In genomic region chr17:40112718-40113109, GRCh38 we compare ENCODE assay signal across 8 cellular contexts. TPM values are rescaled to one million over a fixed set of nuclear protein-coding genes. Genes with fewer than 3 reads are reported as not detected.
DNase-seq lines count a peak whose midpoint lies in the region; ATAC-seq, FAIRE-seq and TF ChIP-seq lines count a peak whose summit lies in the region.

No MANE protein-coding gene starts in this region.

- H3K4me2 ChIP-seq in K562 (ENCODE audit: insufficient read depth, low read length) = peak overlapping the region; percentile 84; the same call in 1 of the 2 replicates

- H4K20me1 ChIP-seq in K562 (replicated peaks; ENCODE audit: control insufficient read depth, insufficient read depth, low read length) = no peaks in the 10 kb centered on the region

- H3K36me3 ChIP-seq in K562 (ENCODE audit: control insufficient read depth, insufficient read depth, low read length) = no peaks in the 10 kb centered on the region
- H3K36me3 ChIP-seq in lower lobe of right lung = no peaks in the 10 kb centered on the region

- H3K4me3 ChIP-seq in K562 (no peak overlapping the region), lower lobe of right lung (peak overlapping the region; percentile 61)

- peak overlapping the region in 1 of 2 experiments; percentile 85; a peak in 2 of 4 replicates for H3K9ac ChIP-seq in K562 (ENCODE audit: insufficient read depth in 1 of 2, low read depth in 2 of 2, low read length in 2 of 2)

- H3K27me3 ChIP-seq in K562 (ENCODE audit: control insufficient read depth in 2 of 2, insufficient read depth in 2 of 2, low read length in 2 of 2) (no peaks in the 10 kb centered on the region), lower lobe of right lung (ENCODE audit: low read depth) (no peaks in the 10 kb centered on the region)

- POLR2A ChIA-PET in K562 (lab: Yijun Ruan, JAX) = interaction anchor here (0.6 to 8.0 kb wide), 15 partner anchors 10 to 233 kb away, joined by 3 to 66 read pairs (median 3); partner anchors contain the start of genes CASC3, CSF3, MSL1 and NR1D1

- no peaks in the 10 kb centered on the region for H3K9me1 ChIP-seq in K562 (ENCODE audit: control insufficient read depth, insufficient read depth, low read length)

- peaks cover 53 to 76% of the 10 kb centered on the region in 2 experiments for H3K4me1 ChIP-seq in K562 (replicated peaks in 1 of 2; ENCODE audit: control insufficient read depth in 2 of 2, insufficient read depth in 2 of 2, low read length in 2 of 2)
- H3K4me1 ChIP-seq in lower lobe of right lung = peaks cover 64% of the 10 kb centered on the region

- H3K9me3 ChIP-seq in K562 (replicated peaks; ENCODE audit: control insufficient read depth, insufficient read depth, low read depth, low read length) (no peaks in the 10 kb centered on the region), lower lobe of right lung (no peaks in the 10 kb centered on the region)

- no peak for TF ChIP-seq EP300 in K562 (IDR thresholded peaks at IDR 0.05; ENCODE audit: low read length)

- DNase-seq in NCI-H1694 (lab: John Stamatoyannopoulos, UW) = peak; percentile 64
- DNase-seq in NCI-H1694 treated with DMSO at 0.1 percent for 48 hours (lab: John Stamatoyannopoulos, UW) = no peak
- no peak for DNase-seq in K562 (ENCODE audit: extremely low read depth in 1 of 4, low spot score in 3 of 4)
- no peak for DNase-seq in lower lobe of right lung
- no peak for DNase-seq in inferior parietal cortex (ENCODE audit: extremely low spot score)

- WGBS in K562 (ENCODE audit: insufficient coverage, low coverage, missing lambda C conversion rate) = 81% methylated on average over 4 of the region's 4 CpGs

- TF ChIP-seq RAD21 in K562 (CRISPR knock-in tag; conservative IDR thresholded peaks at IDR 0.05 in 1 of 2, IDR thresholded peaks at IDR 0.05 in 1 of 2) = no peak

- no peak for TF ChIP-seq POLR2A in K562 (conservative IDR thresholded peaks at IDR 0.05)

- BruUV-seq in K562 (replicated peaks; lab: Mats Ljungman, UMichigan) = no TSS peak

- in situ Hi-C loops in K562 (cut with MboI) = loop anchor here (5.0 kb wide), 1 partner anchor 180 kb away; no protein-coding TSS in a partner anchor

- peak overlapping the region; percentile 90 for H2AFZ ChIP-seq in K562 (ENCODE audit: low read depth, low read length)

- H3K79me2 ChIP-seq in K562 (ENCODE audit: control insufficient read depth, insufficient read depth, low read length) = no peaks in the 10 kb centered on the region

- H3K27ac ChIP-seq in K562 (ENCODE audit: extremely low read depth, low read depth, low read length) (peak overlapping the region; percentile 90), lower lobe of right lung (peak overlapping the region; percentile 90), temporal lobe (ENCODE audit: low read depth, low read length) (peak overlapping the region; percentile 87)

- intact Hi-C loops in K562 (cut with micrococcal nuclease) (loop anchor here (1.0 to 5.0 kb wide), 4 partner anchors 56 to 245 kb away; partner anchors contain the start of gene CDC6), lower lobe of right lung (cut with DNase I) (no loop called here)

- TF ChIP-seq CTCF in K562 (IDR thresholded peaks at IDR 0.05 in 2 of 3, conservative IDR thresholded peaks at IDR 0.05 in 1 of 3; ENCODE audit: insufficient read depth in 2 of 3, low read depth in 1 of 3, low read length in 3 of 3) (no peak), lower lobe of right lung (IDR thresholded peaks at IDR 0.05) (no peak)

- FAIRE-seq in K562 (lab: Jason Lieb, UNC) = no peak

- ATAC-seq in K562 (no peak), lower lobe of right lung (no peak), GM18873 (IDR thresholded peaks at IDR 0.05; ENCODE audit: low FRiP score, unreplicated experiment) (no peak), HG03565 (IDR thresholded peaks at IDR 0.05; ENCODE audit: unreplicated experiment) (no peak)

- CTCF ChIA-PET in K562 (lab: Yijun Ruan, JAX; ENCODE audit: low intra/inter-chr PET ratio) = interaction anchor here (1.2 to 3.2 kb wide), 5 partner anchors 56 to 421 kb away, joined by 4 to 15 read pairs (median 11); partner anchors contain the start of gene CSF3

RNA-seq across cellular contexts. Expression of gene MSL1, which starts 9.1 kb away (rescaled TPM):
- total RNA-seq in K562 (2011; cell fraction: chromatin; rRNA removed; ENCODE audit: low replicate concordance) = 152 and 243 TPM in 2 replicates
- 80.5 and 93.3 TPM in 2 replicates for total RNA-seq in K562 (2011; cell fraction: nucleolus; rRNA removed)
- 126 and 148 TPM in 2 replicates for total RNA-seq in K562 (2011; cell fraction: nucleoplasm; rRNA removed)
- 51.7 and 52.4 TPM in 2 replicates for total RNA-seq in K562 (2014; rRNA removed)
- 61.9 and 64.9 TPM in 2 replicates for total RNA-seq in K562 (2014; rRNA removed; fragmentation: Illumina TruSeq; extraction: Trizol)
- total RNA-seq in K562 (2015; rRNA removed; fragmentation: Illumina TruSeq; extraction: Trizol) = 77.8 and 91.8 TPM in 2 replicates
- total RNA-seq in K562 (2021) = 48.6 and 61.8 TPM in 2 replicates
- polyA plus RNA-seq in K562 (2011; rRNA removed) = 48.0 and 66.7 TPM in 2 replicates
- polyA plus RNA-seq in K562 (2011; cell fraction: cytosol; rRNA removed) = 15.6 and 17.6 TPM in 2 replicates
- 122 and 128 TPM in 2 replicates for polyA plus RNA-seq in K562 (2011; cell fraction: nucleus; rRNA removed)
- polyA plus RNA-seq in K562 (2012) = 40.1 and 52.3 TPM in 2 replicates
- polyA plus RNA-seq in K562 (2014; fragmentation: Illumina TruSeq; extraction: Trizol) = 99.3 and 120 TPM in 2 replicates
- 10 to 100 TPM; 13.8 to 13.9 TPM for polyA plus RNA-seq in K562 (2014; fragmentation: Nextera tagmentation; extraction: Ambion mirVana)
- 62.8 and 74.1 TPM in 2 replicates for polyA plus RNA-seq in K562 (2014; rRNA removed)
- 56.6 and 69.1 TPM in 2 replicates for polyA minus RNA-seq in K562 (2011; rRNA and poly(A)+ RNA removed)
- 16.1 and 30.2 TPM in 2 replicates for polyA minus RNA-seq in K562 (2011; cell fraction: cytosol; rRNA and poly(A)+ RNA removed)
- 40.7 and 50.6 TPM in 2 replicates for polyA minus RNA-seq in K562 (2011; cell fraction: nucleus; rRNA and poly(A)+ RNA removed)
- total RNA-seq in lower lobe of right lung = 97.7 TPM
- total RNA-seq in temporal lobe = 81.9 TPM

RNA-seq across cellular contexts. Expression of gene NR1D1, which starts 12.3 kb away (rescaled TPM):
- total RNA-seq in K562 (2011; cell fraction: chromatin; rRNA removed; ENCODE audit: low replicate concordance) = 2.3 and 7.8 TPM in 2 replicates
- total RNA-seq in K562 (2011; cell fraction: nucleolus; rRNA removed) = 3.6 and 4.0 TPM in 2 replicates
- 3.1 and 3.2 TPM in 2 replicates for total RNA-seq in K562 (2011; cell fraction: nucleoplasm; rRNA removed)
- total RNA-seq in K562 (2014; rRNA removed) (0.78 and 1.00 TPM in 2 replicates), K562 (2014; rRNA removed; fragmentation: Illumina TruSeq; extraction: Trizol) (0.32 and 0.47 TPM in 2 replicates), K562 (2015; rRNA removed; fragmentation: Illumina TruSeq; extraction: Trizol) (0.65 and 1.2 TPM in 2 replicates), K562 (2021) (6.6 and 7.7 TPM in 2 replicates), lower lobe of right lung (20.1 TPM), temporal lobe (0.25 TPM)
- polyA plus RNA-seq in K562 (2011; rRNA removed) (0.25 and 0.41 TPM in 2 replicates), K562 (2014; fragmentation: Illumina TruSeq; extraction: Trizol) (4.7 and 6.9 TPM in 2 replicates), K562 (2014; fragmentation: Nextera tagmentation; extraction: Ambion mirVana) (under 1 TPM; 0.27 TPM), K562 (2014; rRNA removed) (1.4 and 2.0 TPM in 2 replicates)
- polyA plus RNA-seq in K562 (2011; cell fraction: cytosol; rRNA removed) = 0.21 and 0.89 TPM in 2 replicates
- 1.3 and 5.0 TPM in 2 replicates for polyA plus RNA-seq in K562 (2011; cell fraction: nucleus; rRNA removed)
- 5.3 and 5.4 TPM in 2 replicates for polyA plus RNA-seq in K562 (2012)
- polyA minus RNA-seq in K562 (2011; rRNA and poly(A)+ RNA removed) = 0.42 and 0.63 TPM in 2 replicates
- polyA minus RNA-seq in K562 (2011; cell fraction: cytosol; rRNA and poly(A)+ RNA removed) = 0.46 and 3.3 TPM in 2 replicates
- 2.2 and 2.6 TPM in 2 replicates for polyA minus RNA-seq in K562 (2011; cell fraction: nucleus; rRNA and poly(A)+ RNA removed)

RNA-seq across cellular contexts. Expression of gene CASC3, which starts 27.6 kb away (rescaled TPM):
- total RNA-seq in K562 (2011; cell fraction: chromatin; rRNA removed; ENCODE audit: low replicate concordance) = 240 and 242 TPM in 2 replicates
- 98.2 and 103 TPM in 2 replicates for total RNA-seq in K562 (2011; cell fraction: nucleolus; rRNA removed)
- total RNA-seq in K562 (2011; cell fraction: nucleoplasm; rRNA removed) = 184 and 228 TPM in 2 replicates
- total RNA-seq in K562 (2014; rRNA removed) = 21.5 and 30.8 TPM in 2 replicates
- 38.2 and 38.7 TPM in 2 replicates for total RNA-seq in K562 (2014; rRNA removed; fragmentation: Illumina TruSeq; extraction: Trizol)
- total RNA-seq in K562 (2015; rRNA removed; fragmentation: Illumina TruSeq; extraction: Trizol) = 34.4 and 36.5 TPM in 2 replicates
- 57.5 and 61.1 TPM in 2 replicates for total RNA-seq in K562 (2021)
- 43.3 and 51.8 TPM in 2 replicates for polyA plus RNA-seq in K562 (2011; rRNA removed)
- polyA plus RNA-seq in K562 (2011; cell fraction: cytosol; rRNA removed) = 29.1 and 32.3 TPM in 2 replicates
- 191 and 220 TPM in 2 replicates for polyA plus RNA-seq in K562 (2011; cell fraction: nucleus; rRNA removed)
- 48.8 and 57.5 TPM in 2 replicates for polyA plus RNA-seq in K562 (2012)
- polyA plus RNA-seq in K562 (2014; fragmentation: Illumina TruSeq; extraction: Trizol) = 56.5 and 65.1 TPM in 2 replicates
- polyA plus RNA-seq in K562 (2014; fragmentation: Nextera tagmentation; extraction: Ambion mirVana) = 10 to 100 TPM; 12.5 to 16.9 TPM
- polyA plus RNA-seq in K562 (2014; rRNA removed) = 35.2 and 38.9 TPM in 2 replicates
- polyA minus RNA-seq in K562 (2011; rRNA and poly(A)+ RNA removed) = 30.6 and 33.1 TPM in 2 replicates
- 13.3 and 20.1 TPM in 2 replicates for polyA minus RNA-seq in K562 (2011; cell fraction: cytosol; rRNA and poly(A)+ RNA removed)
- polyA minus RNA-seq in K562 (2011; cell fraction: nucleus; rRNA and poly(A)+ RNA removed) = 26.1 and 31.4 TPM in 2 replicates
- total RNA-seq in lower lobe of right lung = 101 TPM
- 31.5 TPM for total RNA-seq in temporal lobe

RNA-seq across cellular contexts. Expression of gene THRA, which starts 49.9 kb away (rescaled TPM):
- total RNA-seq in K562 (2011; cell fraction: chromatin; rRNA removed; ENCODE audit: low replicate concordance) = 10.8 and 15.6 TPM in 2 replicates
- total RNA-seq in K562 (2011; cell fraction: nucleolus; rRNA removed) = 7.5 and 8.0 TPM in 2 replicates
- total RNA-seq in K562 (2011; cell fraction: nucleoplasm; rRNA removed) = 10.3 and 15.7 TPM in 2 replicates
- total RNA-seq in K562 (2014; rRNA removed) = 13.8 and 18.9 TPM in 2 replicates
- 7.5 and 9.1 TPM in 2 replicates for total RNA-seq in K562 (2014; rRNA removed; fragmentation: Illumina TruSeq; extraction: Trizol)
- total RNA-seq in K562 (2015; rRNA removed; fragmentation: Illumina TruSeq; extraction: Trizol) = 12.2 and 13.2 TPM in 2 replicates
- 22.7 and 23.4 TPM in 2 replicates for total RNA-seq in K562 (2021)
- 8.3 and 9.3 TPM in 2 replicates for polyA plus RNA-seq in K562 (2011; rRNA removed)
- polyA plus RNA-seq in K562 (2011; cell fraction: cytosol; rRNA removed) = 7.8 and 12.5 TPM in 2 replicates
- polyA plus RNA-seq in K562 (2011; cell fraction: nucleus; rRNA removed) = 7.3 and 15.8 TPM in 2 replicates
- 20.0 TPM in 2 replicates for polyA plus RNA-seq in K562 (2012)
- 19.7 and 21.6 TPM in 2 replicates for polyA plus RNA-seq in K562 (2014; fragmentation: Illumina TruSeq; extraction: Trizol)
- under 1 TPM; 0.34 to 0.50 TPM for polyA plus RNA-seq in K562 (2014; fragmentation: Nextera tagmentation; extraction: Ambion mirVana)
- polyA plus RNA-seq in K562 (2014; rRNA removed) = 12.7 and 13.8 TPM in 2 replicates
- polyA minus RNA-seq in K562 (2011; rRNA and poly(A)+ RNA removed) = 5.8 and 9.7 TPM in 2 replicates
- polyA minus RNA-seq in K562 (2011; cell fraction: cytosol; rRNA and poly(A)+ RNA removed) = 6.3 and 7.9 TPM in 2 replicates
- polyA minus RNA-seq in K562 (2011; cell fraction: nucleus; rRNA and poly(A)+ RNA removed) = 2.3 and 2.6 TPM in 2 replicates
- 50.1 TPM for total RNA-seq in lower lobe of right lung
- total RNA-seq in temporal lobe = 109 TPM

RNA-seq across cellular contexts. Expression of gene MED24, which starts 58.5 kb away (rescaled TPM):
- 361 and 745 TPM in 2 replicates for total RNA-seq in K562 (2011; cell fraction: chromatin; rRNA removed; ENCODE audit: low replicate concordance)
- total RNA-seq in K562 (2011; cell fraction: nucleolus; rRNA removed) = 434 and 442 TPM in 2 replicates
- total RNA-seq in K562 (2011; cell fraction: nucleoplasm; rRNA removed) = 293 and 327 TPM in 2 replicates
- 40.0 and 50.2 TPM in 2 replicates for total RNA-seq in K562 (2014; rRNA removed)
- 40.3 and 48.9 TPM in 2 replicates for total RNA-seq in K562 (2014; rRNA removed; fragmentation: Illumina TruSeq; extraction: Trizol)
- total RNA-seq in K562 (2015; rRNA removed; fragmentation: Illumina TruSeq; extraction: Trizol) = 48.2 and 53.5 TPM in 2 replicates
- total RNA-seq in K562 (2021) = 102 and 108 TPM in 2 replicates
- polyA plus RNA-seq in K562 (2011; rRNA removed) = 76.3 and 110 TPM in 2 replicates
- polyA plus RNA-seq in K562 (2011; cell fraction: cytosol; rRNA removed) = 70.1 and 113 TPM in 2 replicates
- polyA plus RNA-seq in K562 (2011; cell fraction: nucleus; rRNA removed) = 331 and 574 TPM in 2 replicates
- 97.7 and 114 TPM in 2 replicates for polyA plus RNA-seq in K562 (2012)
- 117 and 129 TPM in 2 replicates for polyA plus RNA-seq in K562 (2014; fragmentation: Illumina TruSeq; extraction: Trizol)
- polyA plus RNA-seq in K562 (2014; fragmentation: Nextera tagmentation; extraction: Ambion mirVana) = 1 to 10 TPM; 5.9 to 8.3 TPM
- 73.3 and 74.8 TPM in 2 replicates for polyA plus RNA-seq in K562 (2014; rRNA removed)
- polyA minus RNA-seq in K562 (2011; rRNA and poly(A)+ RNA removed) = 79.0 and 96.5 TPM in 2 replicates
- polyA minus RNA-seq in K562 (2011; cell fraction: cytosol; rRNA and poly(A)+ RNA removed) = 80.5 and 119 TPM in 2 replicates
- polyA minus RNA-seq in K562 (2011; cell fraction: nucleus; rRNA and poly(A)+ RNA removed) = 146 and 149 TPM in 2 replicates
- 59.6 TPM for total RNA-seq in lower lobe of right lung
- total RNA-seq in temporal lobe = 76.7 TPM
